In the genomic region with DNA sequence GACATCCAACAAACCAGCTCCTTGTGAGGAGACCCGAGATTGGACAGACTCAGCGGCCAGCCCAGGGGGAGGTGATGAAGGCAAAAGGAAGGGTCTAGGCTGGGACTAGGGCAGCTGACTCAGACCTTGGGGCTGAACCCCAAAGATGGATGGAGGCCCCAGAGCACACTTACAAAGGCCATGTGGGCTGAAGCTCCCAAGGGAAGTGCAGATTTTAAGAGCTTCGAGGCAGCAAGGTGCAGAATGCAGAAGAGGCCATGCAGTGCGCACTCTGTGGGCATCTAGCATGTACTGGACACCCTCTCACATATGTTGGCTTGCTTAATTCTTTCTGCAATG, we compare ENCODE assay signal across 19 cellular contexts. TPM values are rescaled to one million over a fixed set of nuclear protein-coding genes. Genes with fewer than 3 reads are reported as not detected.
A peak's percentile ranks its signal among the peaks of the same experiment; 100 is the strongest.
DNase-seq lines count a peak whose midpoint lies in the region; ATAC-seq, FAIRE-seq and TF ChIP-seq lines count a peak whose summit lies in the region.
"Had no signal": no experiment of that assay in that cellular context is flagged by ENCODE, and none has a peak within 500 bp of the region (broad histone marks: within the 10 kb centered on the region; RNA-seq: fewer than 3 reads in every experiment).

No MANE protein-coding gene starts in this region.

- H3K4me3 ChIP-seq in Karpas-422 (ENCODE audit: low read length), result no peak overlapping the region
- H3K4me3 ChIP-seq in GM12878, result no peak overlapping the region
- H3K4me3 ChIP-seq: A549, HAP-1 had no signal

- H3K79me2 ChIP-seq in Karpas-422 (ENCODE audit: low read length) (peaks cover 100% of the 10 kb centered on the region), GM12878 (ENCODE audit: control insufficient read depth, insufficient read depth, low read length) (peaks cover 89% of the 10 kb centered on the region)

- TF ChIP-seq EP300 in GM12878 (IDR thresholded peaks at IDR 0.05; ENCODE audit: borderline replicate concordance in 1 of 2, control insufficient read depth in 1 of 2, low read depth in 2 of 2, low read length in 2 of 2), result no peak

- H3K9me3 ChIP-seq in Karpas-422 (ENCODE audit: low read length), result no peaks in the 10 kb centered on the region
- H3K9me3 ChIP-seq in GM12878 (replicated peaks; ENCODE audit: control insufficient read depth, insufficient read depth, low read length), result no peaks in the 10 kb centered on the region
- H3K9me3 ChIP-seq: A549, HAP-1 had no signal

- ATAC-seq in GM12878, result no peak
- no peak for ATAC-seq in memory B cell (ENCODE audit: low read depth)
- ATAC-seq in stimulated activated memory B cell treated with anti-CD40 and anti-IgM and Interleukin-4, amounts not matched to agents 10 μg/mL and 1 μg/mL and 100 μg/mL, for 72 hours, result no peak
- no peak for ATAC-seq in activated naive CD4-positive, alpha-beta T cell treated with anti-CD3 and anti-CD28 coated beads, Interleukin-2, amount 50 U/mL, for 72 hours
- no peak for ATAC-seq in GM21576 (IDR thresholded peaks at IDR 0.05; ENCODE audit: unreplicated experiment)
- ATAC-seq: A549; CD8-positive, alpha-beta T cell had no signal

- intact Hi-C loops in GM12878 (cut with micrococcal nuclease; ENCODE audit: unreplicated experiment), result no loop called here

- H3K36me3 Mint-ChIP-seq in memory B cell, result peaks cover 35% of the 10 kb centered on the region
- H3K36me3 Mint-ChIP-seq in stimulated activated memory B cell treated with anti-CD40 and anti-IgM and Interleukin-4, amounts not matched to agents 10 μg/mL and 1 μg/mL and 100 μg/mL, for 72 hours, result peaks cover 88% of the 10 kb centered on the region
- no peaks in the 10 kb centered on the region for H3K36me3 Mint-ChIP-seq in activated naive CD4-positive, alpha-beta T cell treated with anti-CD3 and anti-CD28 coated beads, Interleukin-2, amount 50 U/mL, for 72 hours
- H3K36me3 Mint-ChIP-seq: CD8-positive, alpha-beta T cell had no signal

- H3K27me3 Mint-ChIP-seq in memory B cell, result no peaks in the 10 kb centered on the region
- no peaks in the 10 kb centered on the region for H3K27me3 Mint-ChIP-seq in stimulated activated memory B cell treated with anti-CD40 and anti-IgM and Interleukin-4, amounts not matched to agents 10 μg/mL and 1 μg/mL and 100 μg/mL, for 72 hours

- SMC1A ChIA-PET in GM12878 (lab: Charles Lee; ENCODE audit: uncharacterized antibody, unreplicated experiment), result interaction anchor here (1.0 to 2.6 kb wide), 7 partner anchors 8 to 36 kb away, joined by 3 to 12 read pairs (median 6); partner anchors contain the start of gene WDFY4

- FAIRE-seq in GM12878 (lab: Jason Lieb, UNC) (no peak), GM12891 (lab: Jason Lieb, UNC) (no peak)
- FAIRE-seq: A549, D721Med, H1 had no signal

- no peaks in the 10 kb centered on the region for H3K9me3 Mint-ChIP-seq in memory B cell
- no peaks in the 10 kb centered on the region for H3K9me3 Mint-ChIP-seq in stimulated activated memory B cell treated with anti-CD40 and anti-IgM and Interleukin-4, amounts not matched to agents 10 μg/mL and 1 μg/mL and 100 μg/mL, for 72 hours
- H3K9me3 Mint-ChIP-seq in activated naive CD4-positive, alpha-beta T cell treated with anti-CD3 and anti-CD28 coated beads, Interleukin-2, amount 50 U/mL, for 72 hours, result no peaks in the 10 kb centered on the region
- H3K9me3 Mint-ChIP-seq: CD14-positive monocyte; CD8-positive, alpha-beta T cell had no signal

- H3K9ac ChIP-seq in Karpas-422 (ENCODE audit: low read length) (peak overlapping the region; percentile 58), GM12878 (ENCODE audit: control insufficient read depth, insufficient read depth, low read length) (no peak overlapping the region)

- peak overlapping the region; percentile 49 for H3K27ac Mint-ChIP-seq in memory B cell
- H3K27ac Mint-ChIP-seq in stimulated activated memory B cell treated with anti-CD40 and anti-IgM and Interleukin-4, amounts not matched to agents 10 μg/mL and 1 μg/mL and 100 μg/mL, for 72 hours, result peak overlapping the region; percentile 82
- H3K27ac Mint-ChIP-seq in activated naive CD4-positive, alpha-beta T cell treated with anti-CD3 and anti-CD28 coated beads, Interleukin-2, amount 50 U/mL, for 72 hours, result no peak overlapping the region
- H3K27ac Mint-ChIP-seq: CD8-positive, alpha-beta T cell had no signal

- 66% methylated on average over 4 of the region's 4 CpGs for WGBS in GM12878 (ENCODE audit: insufficient coverage, insufficient replicate concordance, low lambda C conversion rate, missing lambda C conversion rate)

- H3K27me3 ChIP-seq in Karpas-422 (ENCODE audit: low read length) (no peaks in the 10 kb centered on the region), GM12878 (replicated peaks in 1 of 2; ENCODE audit: control insufficient read depth in 2 of 2, insufficient read depth in 2 of 2, low read length in 1 of 2) (no peaks in the 10 kb centered on the region)

- no peak for TF ChIP-seq CTCF in GM12878 (IDR thresholded peaks at IDR 0.05 in 2 of 3, conservative IDR thresholded peaks at IDR 0.05 in 1 of 3; ENCODE audit: control insufficient read depth in 2 of 3, extremely low read depth in 1 of 3, insufficient read depth in 1 of 3, low read depth in 3 of 3, low read length in 3 of 3)

- CTCF ChIA-PET in GM12878 (lab: Yijun Ruan, JAX), result interaction anchor here (0.6 to 19.6 kb wide), 13 partner anchors 9 to 145 kb away, joined by 3 to 221 read pairs (median 3); partner anchors contain the start of gene WDFY4

- TF ChIP-seq POLR2A in GM12878 (IDR thresholded peaks at IDR 0.05; ENCODE audit: low read depth, low read length) (0 out of 2 replicates have a peak, but pooled peaks have one; percentile 17), GM12891 (IDR thresholded peaks at IDR 0.05; ENCODE audit: low read depth, low read length) (no peak)

- peak overlapping the region; percentile 46 for H3K4me3 Mint-ChIP-seq in memory B cell
- peak overlapping the region; percentile 58 for H3K4me3 Mint-ChIP-seq in stimulated activated memory B cell treated with anti-CD40 and anti-IgM and Interleukin-4, amounts not matched to agents 10 μg/mL and 1 μg/mL and 100 μg/mL, for 72 hours
- H3K4me3 Mint-ChIP-seq: CD14-positive monocyte; CD8-positive, alpha-beta T cell had no signal

- RAD21 ChIA-PET in GM12878 (lab: Charles Lee; ENCODE audit: unreplicated experiment), result interaction anchor here (1.0 to 2.0 kb wide), 6 partner anchors 7 to 40 kb away, joined by 3 to 8 read pairs (median 5); partner anchors contain the start of gene WDFY4

- no TSS peak for BruUV-seq in GM12878 (replicated peaks; lab: Mats Ljungman, UMichigan)

- H3K4me1 Mint-ChIP-seq in memory B cell, result peaks cover 84% of the 10 kb centered on the region
- H3K4me1 Mint-ChIP-seq in stimulated activated memory B cell treated with anti-CD40 and anti-IgM and Interleukin-4, amounts not matched to agents 10 μg/mL and 1 μg/mL and 100 μg/mL, for 72 hours, result peaks cover 97% of the 10 kb centered on the region

- DNase-seq in Karpas-422 (peak; percentile 61), GM12878 (ENCODE audit: low read depth, low spot score) (no peak), memory B cell (ENCODE audit: low spot score in 2 of 2) (no peak), GM12891 (ENCODE audit: insufficient read length, low spot score) (no peak)
- DNase-seq in activated naive CD4-positive, alpha-beta T cell treated with anti-CD3 and anti-CD28 coated beads, Interleukin-2, amount 50 U/mL, for 72 hours (ENCODE audit: low spot score in 2 of 2), result no peak
- DNase-seq: CD8-positive, alpha-beta T cell; COR-L47; DMS153; DND-41; GDM1 had no signal

- peaks cover 35% of the 10 kb centered on the region for H4K20me1 ChIP-seq in Karpas-422 (ENCODE audit: insufficient read depth, low read depth, low read length)
- H4K20me1 ChIP-seq in GM12878 (ENCODE audit: control insufficient read depth, insufficient read depth), result peaks cover 2% of the 10 kb centered on the region; the same call in 1 of the 2 replicates

- H3K4me2 ChIP-seq in Karpas-422 (ENCODE audit: low read depth, low read length, poor library complexity, severe bottlenecking) (peak overlapping the region; percentile 27), GM12878 (ENCODE audit: control insufficient read depth, insufficient read depth) (no peak overlapping the region)
- H3K4me2 ChIP-seq: A549 had no signal

- no peak overlapping the region for H2AFZ ChIP-seq in Karpas-422 (ENCODE audit: low read length)
- no peak overlapping the region for H2AFZ ChIP-seq in GM12878 (ENCODE audit: control insufficient read depth, low read depth, low read length)

- in situ Hi-C loops in GM12878 (cut with MboI), result loop anchor here (5.0 kb wide), 1 partner anchor 34 kb away; no protein-coding TSS in a partner anchor

- H3K36me3 ChIP-seq in Karpas-422 (ENCODE audit: insufficient read depth, low read length) (peaks cover 20% of the 10 kb centered on the region), GM12878 (ENCODE audit: control insufficient read depth in 2 of 2, insufficient read depth in 2 of 2, low read length in 1 of 2) (peaks cover 20 to 31% of the 10 kb centered on the region in 2 experiments)
- H3K36me3 ChIP-seq: HAP-1 had no signal

- no peak for TF ChIP-seq RAD21 in GM12878 (IDR thresholded peaks at IDR 0.05; ENCODE audit: insufficient read depth, low read depth, low read length)

- H3K4me1 ChIP-seq in Karpas-422 (ENCODE audit: low read length), result peaks cover 100% of the 10 kb centered on the region
- H3K4me1 ChIP-seq in GM12878 (ENCODE audit: control insufficient read depth, insufficient read depth, low read length), result peaks cover 33% of the 10 kb centered on the region
- H3K4me1 ChIP-seq: A549, HAP-1 had no signal

- no peaks in the 10 kb centered on the region for H3K9me2 ChIP-seq in Karpas-422 (replicated peaks; ENCODE audit: insufficient read depth, low read length)

- H3K27ac ChIP-seq in Karpas-422 (ENCODE audit: low read length) (peak overlapping the region; percentile 78), GM12878 (ENCODE audit: control insufficient read depth, insufficient read depth) (no peak overlapping the region)
- H3K27ac ChIP-seq: A549 had no signal

- POLR2A ChIA-PET in GM12878 (lab: Charles Lee), result interaction anchor here (0.8 to 1.2 kb wide), 2 partner anchors 8 to 32 kb away, joined by 4 read pairs; no protein-coding TSS in a partner anchor

RNA-seq across cellular contexts. Expression of gene WDFY4, which starts 11.8 kb away (rescaled TPM):
- total RNA-seq in Karpas-422 (2014; rRNA removed; shearing (Covaris generic); ENCODE audit: low replicate concordance), result 144 and 181 TPM in 2 replicates
- 484 and 561 TPM in 2 replicates for total RNA-seq in GM12878 (2013; cell fraction: nucleolus; rRNA removed)
- total RNA-seq in GM12878 (2014; rRNA removed), result 81.2 and 82.2 TPM in 2 replicates
- total RNA-seq in GM12878 (2014; rRNA removed; fragmentation: Illumina TruSeq; extraction: Trizol), result 36.3 and 38.1 TPM in 2 replicates
- total RNA-seq in GM12878 (2021), result 132 and 136 TPM in 2 replicates
- 16.4 TPM for polyA plus RNA-seq in GM12878 (2011; ENCODE audit: low read depth)
- polyA plus RNA-seq in GM12878 (2011; rRNA removed), result 24.4 and 58.0 TPM in 2 replicates
- polyA plus RNA-seq in GM12878 (2011; cell fraction: cytosol; rRNA removed), result 46.0 and 51.0 TPM in 2 replicates
- 214 and 216 TPM in 2 replicates for polyA plus RNA-seq in GM12878 (2011; cell fraction: nucleus; rRNA removed)
- 26.0 and 43.0 TPM in 2 replicates for polyA plus RNA-seq in GM12878 (2012)
- 34.4 and 49.4 TPM in 2 replicates for polyA plus RNA-seq in GM12878 (2014; fragmentation: Illumina TruSeq; extraction: Trizol)
- polyA plus RNA-seq in GM12878 (2014; fragmentation: Nextera tagmentation; extraction: Ambion mirVana), result 10 to 100 TPM; 13.5 to 13.9 TPM
- polyA plus RNA-seq in GM12878 (2014; rRNA removed), result 70.3 and 78.5 TPM in 2 replicates
- polyA plus RNA-seq in GM12878 (2016; fragmentation: Nextera tagmentation; extraction: Ambion mirVana), result 10 to 100 TPM; 31.7 to 45.2 TPM
- 149 and 180 TPM in 2 replicates for polyA minus RNA-seq in GM12878 (2011; rRNA and poly(A)+ RNA removed)
- polyA minus RNA-seq in GM12878 (2011; cell fraction: cytosol; rRNA and poly(A)+ RNA removed), result 57.9 and 65.2 TPM in 2 replicates
- 153 and 224 TPM in 2 replicates for polyA minus RNA-seq in GM12878 (2011; cell fraction: nucleus; rRNA and poly(A)+ RNA removed)
- 28.8 TPM for polyA plus RNA-seq in GM12891 (2012; ENCODE audit: low read depth, missing spikeins)
- under 1 TPM; 0.09 to 0.25 TPM for total RNA-seq in activated naive CD4-positive, alpha-beta T cell treated with anti-CD3 and anti-CD28 coated beads, Interleukin-2, amount 50 U/mL, for 72 hours
- total RNA-seq: H1 had no signal
- polyA plus RNA-seq: A549, AG04450, BJ, H1 had no signal

Comparison
In these comparisons a context has a peak if more than half of its experiments do, and no peak if none do; other contexts are left out.
1. H3K27ac Mint-ChIP-seq: peak in memory B cell (single experiment) and stimulated activated memory B cell treated with anti-CD40 and anti-IgM and Interleukin-4, amounts not matched to agents 10 μg/mL and 1 μg/mL and 100 μg/mL, for 72 hours (single experiment); none in activated naive CD4-positive, alpha-beta T cell treated with anti-CD3 and anti-CD28 coated beads, Interleukin-2, amount 50 U/mL, for 72 hours (0 of 2).
2. RNA of gene WDFY4, which starts 11.8 kb away (total RNA-seq): 144 to 181 TPM in Karpas-422 and 36.3 to 561 TPM in GM12878; 0.09 to 0.25 TPM in activated naive CD4-positive, alpha-beta T cell treated with anti-CD3 and anti-CD28 coated beads, Interleukin-2, amount 50 U/mL, for 72 hours; every median in the first group is over 10 times any median in the second.